In the genomic region with DNA sequence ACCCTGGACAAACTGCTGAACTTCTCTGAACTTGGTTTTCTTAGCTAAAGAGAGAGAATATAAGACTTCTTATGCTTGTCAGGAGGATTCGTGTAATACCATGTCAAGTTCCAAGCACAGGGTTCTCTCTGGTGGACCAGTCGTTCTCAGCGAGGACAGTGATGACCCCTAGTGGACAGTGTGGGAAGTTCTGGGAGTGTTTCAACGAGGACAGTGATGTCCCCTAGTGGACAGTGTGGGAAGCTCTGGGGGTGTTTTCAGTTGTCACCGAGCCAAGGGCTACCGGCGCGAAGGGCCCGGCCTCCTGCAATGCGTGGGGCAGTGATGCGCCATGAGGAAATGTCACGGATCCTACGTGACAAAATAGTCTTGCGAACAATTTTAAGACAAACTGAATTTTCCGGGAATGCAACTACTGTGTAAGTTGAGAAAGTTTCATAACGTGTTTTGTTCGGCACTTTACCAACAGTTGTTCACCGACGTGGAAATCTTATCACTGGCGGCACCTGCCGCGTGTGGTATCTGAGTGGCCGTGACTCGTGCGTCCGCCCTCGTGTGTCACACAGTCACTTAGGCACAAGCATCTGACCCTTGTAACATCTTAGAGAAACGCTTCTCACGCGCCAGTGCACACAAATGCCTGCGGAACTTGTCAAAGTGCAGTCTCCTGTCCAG, we compare ENCODE assay signal across 8 cellular contexts. TPM values are rescaled to one million over a fixed set of nuclear protein-coding genes. Genes with fewer than 3 reads are reported as not detected.
DNase-seq lines count a peak whose midpoint lies in the region; ATAC-seq, FAIRE-seq and TF ChIP-seq lines count a peak whose summit lies in the region.

No MANE protein-coding gene starts in this region.

- H3K27ac ChIP-seq in colonic mucosa (no peak overlapping the region), HepG2 (ENCODE audit: extremely low read length, insufficient read depth, low read length) (no peak overlapping the region)

- POLR2A ChIA-PET in activated CD4-positive, alpha-beta T cell treated with anti-CD3 and anti-CD28 coated beads for 36 hours (lab: Charles Lee), result interaction anchor here (0.6 kb wide), 1 partner anchor 147 kb away, joined by 6 read pairs; no protein-coding TSS in a partner anchor
- POLR2A ChIA-PET in HepG2 (lab: Yijun Ruan, JAX), result no interaction called here

- ATAC-seq in GM19351 (IDR thresholded peaks at IDR 0.05; ENCODE audit: unreplicated experiment) (peak; percentile 96), HG03520 (IDR thresholded peaks at IDR 0.05; ENCODE audit: unreplicated experiment) (peak; percentile 92), HepG2 (peak; percentile 57)
- ATAC-seq in activated CD4-positive, alpha-beta T cell treated with anti-CD3 and anti-CD28 coated beads for 36 hours, result peak; percentile 99

- peak overlapping the region; percentile 49 for H3K4me2 ChIP-seq in HepG2 (ENCODE audit: low read depth, low read length)

- no peak overlapping the region for H3K27ac Mint-ChIP-seq in CD14-positive monocyte
- no peak overlapping the region for H3K27ac Mint-ChIP-seq in activated CD4-positive, alpha-beta T cell treated with anti-CD3 and anti-CD28 coated beads for 36 hours

- no peak overlapping the region for H3K4me3 ChIP-seq in colonic mucosa
- peak overlapping the region in 1 of 3 experiments; percentile 26; a peak in 1 of 6 replicates for H3K4me3 ChIP-seq in HepG2 (replicated peaks in 1 of 3; ENCODE audit: insufficient read depth in 1 of 3, low read depth in 2 of 3, low read length in 3 of 3)

- TF ChIP-seq CTCF in CD14-positive monocyte (IDR thresholded peaks at IDR 0.05) (peak; percentile 100), colonic mucosa (IDR thresholded peaks at IDR 0.05) (peak; percentile 100), HepG2 (CRISPR knock-in tag; IDR thresholded peaks at IDR 0.05) (peak; percentile 99)

- peak overlapping the region in 1 of 2 donors; percentile 84 for H3K4me3 Mint-ChIP-seq in CD14-positive monocyte
- peak overlapping the region; percentile 10 for H3K4me3 Mint-ChIP-seq in activated CD4-positive, alpha-beta T cell treated with anti-CD3 and anti-CD28 coated beads for 36 hours

- peaks cover 13% of the 10 kb centered on the region for H3K4me1 Mint-ChIP-seq in CD14-positive monocyte
- H3K4me1 Mint-ChIP-seq in activated CD4-positive, alpha-beta T cell treated with anti-CD3 and anti-CD28 coated beads for 36 hours, result peaks cover 9% of the 10 kb centered on the region

- in situ Hi-C loops in HepG2 (cut with HindIII; ENCODE audit: extremely low pct_ligation_motif_present, low pct_unique_long_range_greater_than_20kb), result loop anchor here (10.0 kb wide), 1 partner anchor 64 kb away; no protein-coding TSS in a partner anchor

- BruUV-seq in HepG2 (replicated peaks; lab: Mats Ljungman, UMichigan), result no TSS peak

- H2AFZ ChIP-seq in HepG2 (ENCODE audit: low read length), result no peak overlapping the region

- H3K9ac ChIP-seq in colonic mucosa (ENCODE audit: low read depth in 2 of 2, low read length in 2 of 2) (no peak overlapping the region), HepG2 (ENCODE audit: insufficient read depth, low read depth, low read length) (no peak overlapping the region)

- no peaks in the 10 kb centered on the region for H4K20me1 ChIP-seq in HepG2 (ENCODE audit: insufficient read depth, low read length)

- no peaks in the 10 kb centered on the region for H3K4me1 ChIP-seq in colonic mucosa
- H3K4me1 ChIP-seq in HepG2 (ENCODE audit: insufficient read depth, low read length), result peaks cover 39% of the 10 kb centered on the region

- WGBS in HepG2 (ENCODE audit: low lambda C conversion rate), result 14% methylated on average over 27 of the region's 31 CpGs

- H3K79me2 ChIP-seq in HepG2 (ENCODE audit: insufficient read depth, low read length), result no peaks in the 10 kb centered on the region

- H3K27me3 ChIP-seq in colonic mucosa (no peaks in the 10 kb centered on the region), HepG2 (ENCODE audit: control insufficient read depth in 1 of 2, insufficient read depth in 2 of 2, low read length in 2 of 2) (peaks cover 0 to 28% of the 10 kb centered on the region in 2 experiments; a peak in 3 of 5 replicates)

- CTCF ChIA-PET in activated CD4-positive, alpha-beta T cell treated with anti-CD3 and anti-CD28 coated beads for 36 hours (lab: Charles Lee), result interaction anchor here (0.6 to 2.7 kb wide), 27 partner anchors 8 to 308 kb away, joined by 3 to 16 read pairs (median 4); no protein-coding TSS in a partner anchor
- CTCF ChIA-PET in HepG2 (lab: Yijun Ruan, JAX; ENCODE audit: low intra/inter-chr PET ratio, low total read pairs), result interaction anchor here (0.6 to 1.3 kb wide), 6 partner anchors 12 to 293 kb away, joined by 3 to 5 read pairs (median 3); no protein-coding TSS in a partner anchor

- TF ChIP-seq EP300 in HepG2 (IDR thresholded peaks at IDR 0.05; ENCODE audit: low read depth in 2 of 2, low read length in 2 of 2) (no peak), HepG2 (CRISPR knock-in tag; IDR thresholded peaks at IDR 0.05; ENCODE audit: borderline replicate concordance) (no peak)

- no peaks in the 10 kb centered on the region for H3K9me3 ChIP-seq in colonic mucosa
- no peaks in the 10 kb centered on the region for H3K9me3 ChIP-seq in HepG2 (ENCODE audit: low read length)

- DNase-seq in CD14-positive monocyte (ENCODE audit: low spot score), result peak; percentile 86
- peak; percentile 77 for DNase-seq in NCI-H524 treated with DMSO at 0.1 percent for 48 hours (lab: John Stamatoyannopoulos, UW)
- DNase-seq in activated CD4-positive, alpha-beta T cell treated with anti-CD3 and anti-CD28 coated beads for 36 hours, result peak; percentile 94
- DNase-seq in colonic mucosa, result peak; percentile 96
- peak; percentile 86 for DNase-seq in HepG2 (ENCODE audit: low spot score)
- DNase-seq in stimulated activated CD4-positive, alpha-beta T cell treated with anti-CD3 and anti-CD28 coated beads, TNF-alpha, amount 100 ng/mL, for 1 hour (ENCODE audit: low read depth in 3 of 3, low spot score in 1 of 3), result peak; percentile 65 to 77 (median 71)

- TF ChIP-seq POLR2A in HepG2 (IDR thresholded peaks at IDR 0.05; ENCODE audit: insufficient read depth in 1 of 2, low read depth in 2 of 2, low read length in 2 of 2), result no peak

- no peaks in the 10 kb centered on the region for H3K36me3 Mint-ChIP-seq in CD14-positive monocyte
- H3K36me3 Mint-ChIP-seq in activated CD4-positive, alpha-beta T cell treated with anti-CD3 and anti-CD28 coated beads for 36 hours (ENCODE audit: low read depth), result no peaks in the 10 kb centered on the region

- no peaks in the 10 kb centered on the region for H3K36me3 ChIP-seq in colonic mucosa
- H3K36me3 ChIP-seq in HepG2 (replicated peaks in 1 of 2; ENCODE audit: control insufficient read depth in 1 of 2, insufficient read depth in 2 of 2, low read length in 2 of 2), result no peaks in the 10 kb centered on the region

- peaks cover 18 to 21% (median 19%) of the 10 kb centered on the region in 3 donors for H3K27me3 Mint-ChIP-seq in CD14-positive monocyte (ENCODE audit: low read depth in 3 of 3)
- peaks cover 2% of the 10 kb centered on the region for H3K27me3 Mint-ChIP-seq in activated CD4-positive, alpha-beta T cell treated with anti-CD3 and anti-CD28 coated beads for 36 hours

- FAIRE-seq in HepG2 (lab: Jason Lieb, UNC), result peak; percentile 98

- peaks cover 0 to 3% (median 0%) of the 10 kb centered on the region in 7 donors for H3K9me3 Mint-ChIP-seq in CD14-positive monocyte
- no peaks in the 10 kb centered on the region for H3K9me3 Mint-ChIP-seq in activated CD4-positive, alpha-beta T cell treated with anti-CD3 and anti-CD28 coated beads for 36 hours (ENCODE audit: low read depth)

- intact Hi-C loops in CD14-positive monocyte (cut with micrococcal nuclease), result no loop called here
- intact Hi-C loops in activated CD4-positive, alpha-beta T cell treated with anti-CD3 and anti-CD28 coated beads for 36 hours (cut with DNase I, micrococcal nuclease), result loop anchor here (1.0 to 10.0 kb wide), 8 partner anchors 102 to 668 kb away; no protein-coding TSS in a partner anchor
- intact Hi-C loops in colonic mucosa (cut with DNase I), result no loop called here
- intact Hi-C loops in HepG2 (cut with micrococcal nuclease; ENCODE audit: unreplicated experiment), result no loop called here

- TF ChIP-seq RAD21 in HepG2 (CRISPR knock-in tag; IDR thresholded peaks at IDR 0.05), result peak; percentile 87

RNA-seq across cellular contexts. Expression of gene MUC4, which starts 39.3 kb away (rescaled TPM):
- not detected for polyA plus RNA-seq in CD14-positive monocyte
- total RNA-seq in activated CD4-positive, alpha-beta T cell treated with anti-CD3 and anti-CD28 coated beads for 36 hours, result under 1 TPM; 0.09 to 0.14 TPM
- 100 to 1,000 TPM; 150 to 203 TPM for total RNA-seq in colonic mucosa
- total RNA-seq in HepG2 (2016; rRNA removed; fragmentation: Illumina TruSeq; extraction: Trizol), result not detected in 2 replicates
- total RNA-seq in HepG2 (2016; cell fraction: cytosol; rRNA removed; fragmentation: Illumina TruSeq; extraction: Trizol; ENCODE audit: low read depth), result not detected in 2 replicates
- not detected in 2 replicates for total RNA-seq in HepG2 (2016; cell fraction: insoluble cytoplasmic fraction; rRNA removed; fragmentation: Illumina TruSeq; extraction: Trizol)
- not detected in 2 replicates for total RNA-seq in HepG2 (2016; cell fraction: membrane; rRNA removed; fragmentation: Illumina TruSeq; extraction: Trizol)
- not detected in 2 replicates for total RNA-seq in HepG2 (2016; cell fraction: nucleus; rRNA removed; fragmentation: Illumina TruSeq; extraction: Trizol)
- 0.03 TPM in 1 of 2 replicates, not detected in the other for polyA plus RNA-seq in HepG2 (2011; rRNA removed)
- 0.01 TPM in 1 of 2 replicates, not detected in the other for polyA plus RNA-seq in HepG2 (2011; cell fraction: cytosol; rRNA removed)
- 0.10 and 0.42 TPM in 2 replicates for polyA plus RNA-seq in HepG2 (2011; cell fraction: nucleus; rRNA removed)
- not detected in 2 replicates for polyA plus RNA-seq in HepG2 (2012)
- polyA plus RNA-seq in HepG2 (2016; cell fraction: cytosol; fragmentation: Illumina TruSeq; extraction: Trizol; ENCODE audit: low read depth), result not detected in 2 replicates
- polyA plus RNA-seq in HepG2 (2016; cell fraction: insoluble cytoplasmic fraction; fragmentation: Illumina TruSeq; extraction: Trizol; ENCODE audit: low read depth), result not detected in 2 replicates
- polyA plus RNA-seq in HepG2 (2016; cell fraction: membrane; fragmentation: Illumina TruSeq; extraction: Trizol; ENCODE audit: low read depth), result not detected in 2 replicates
- polyA plus RNA-seq in HepG2 (2016; cell fraction: nucleus; fragmentation: Illumina TruSeq; extraction: Trizol; ENCODE audit: insufficient read depth, low read depth), result not detected in 2 replicates
- 0.40 TPM in 1 of 2 replicates, not detected in the other for polyA minus RNA-seq in HepG2 (2011; rRNA and poly(A)+ RNA removed; ENCODE audit: low replicate concordance)
- not detected in 2 replicates for polyA minus RNA-seq in HepG2 (2011; cell fraction: cytosol; rRNA and poly(A)+ RNA removed)
- under 0.01 TPM in 1 of 2 replicates, not detected in the other for polyA minus RNA-seq in HepG2 (2011; cell fraction: nucleus; rRNA and poly(A)+ RNA removed)

RNA-seq across cellular contexts. Expression of gene TNK2, which starts 57.4 kb away (rescaled TPM):
- polyA plus RNA-seq in CD14-positive monocyte (1 to 10 TPM in 1 of 2 donors, under 1 TPM in 1; 0.84 to 1.8 TPM), HepG2 (2011; rRNA removed) (4.6 and 7.5 TPM in 2 replicates)
- total RNA-seq in activated CD4-positive, alpha-beta T cell treated with anti-CD3 and anti-CD28 coated beads for 36 hours, result 10 to 100 TPM; 49.9 to 54.2 TPM
- total RNA-seq in colonic mucosa (10 to 100 TPM; 23.8 to 28.5 TPM), HepG2 (2016; rRNA removed; fragmentation: Illumina TruSeq; extraction: Trizol) (3.5 and 5.8 TPM in 2 replicates)
- 1.8 and 2.6 TPM in 2 replicates for total RNA-seq in HepG2 (2016; cell fraction: cytosol; rRNA removed; fragmentation: Illumina TruSeq; extraction: Trizol; ENCODE audit: low read depth)
- 4.0 and 5.9 TPM in 2 replicates for total RNA-seq in HepG2 (2016; cell fraction: insoluble cytoplasmic fraction; rRNA removed; fragmentation: Illumina TruSeq; extraction: Trizol)
- total RNA-seq in HepG2 (2016; cell fraction: membrane; rRNA removed; fragmentation: Illumina TruSeq; extraction: Trizol), result 3.4 and 3.7 TPM in 2 replicates
- 5.5 and 5.8 TPM in 2 replicates for total RNA-seq in HepG2 (2016; cell fraction: nucleus; rRNA removed; fragmentation: Illumina TruSeq; extraction: Trizol)
- 2.7 and 3.4 TPM in 2 replicates for polyA plus RNA-seq in HepG2 (2011; cell fraction: cytosol; rRNA removed)
- polyA plus RNA-seq in HepG2 (2011; cell fraction: nucleus; rRNA removed), result 35.4 and 45.4 TPM in 2 replicates
- 6.7 and 12.2 TPM in 2 replicates for polyA plus RNA-seq in HepG2 (2012)
- polyA plus RNA-seq in HepG2 (2016; cell fraction: cytosol; fragmentation: Illumina TruSeq; extraction: Trizol; ENCODE audit: low read depth), result 0.76 and 1.1 TPM in 2 replicates
- polyA plus RNA-seq in HepG2 (2016; cell fraction: insoluble cytoplasmic fraction; fragmentation: Illumina TruSeq; extraction: Trizol; ENCODE audit: low read depth), result 7.3 TPM in 2 replicates
- 1.9 TPM in 2 replicates for polyA plus RNA-seq in HepG2 (2016; cell fraction: membrane; fragmentation: Illumina TruSeq; extraction: Trizol; ENCODE audit: low read depth)
- 24.9 and 28.1 TPM in 2 replicates for polyA plus RNA-seq in HepG2 (2016; cell fraction: nucleus; fragmentation: Illumina TruSeq; extraction: Trizol; ENCODE audit: insufficient read depth, low read depth)
- polyA minus RNA-seq in HepG2 (2011; rRNA and poly(A)+ RNA removed; ENCODE audit: low replicate concordance), result 14.4 and 18.0 TPM in 2 replicates
- polyA minus RNA-seq in HepG2 (2011; cell fraction: cytosol; rRNA and poly(A)+ RNA removed), result 4.1 and 6.0 TPM in 2 replicates
- polyA minus RNA-seq in HepG2 (2011; cell fraction: nucleus; rRNA and poly(A)+ RNA removed), result 4.2 and 5.2 TPM in 2 replicates

Comparison
In these comparisons a context has a peak if more than half of its experiments do, and no peak if none do; other contexts are left out.
1. RNA of gene MUC4, which starts 39.3 kb away (total RNA-seq): 150 to 203 TPM in colonic mucosa; 0.09 to 0.14 TPM in activated CD4-positive, alpha-beta T cell treated with anti-CD3 and anti-CD28 coated beads for 36 hours and not detected in HepG2; every median in the first group is over 100 times any median in the second.
2. intact Hi-C loops: an anchor here in activated CD4-positive, alpha-beta T cell treated with anti-CD3 and anti-CD28 coated beads for 36 hours (1.0 to 10.0 kb wide); none called in CD14-positive monocyte, colonic mucosa and HepG2.
3. Peak in every context shown above with its lines, with median percentiles within 50 percentile points of each other: DNase-seq, CTCF ChIP-seq and ATAC-seq.